Comparison of ENCODE assay signal across 32 cellular contexts in genomic region chr17:74612046-74612445, GRCh38. TPM values are rescaled to one million over a fixed set of nuclear protein-coding genes. Genes with fewer than 3 reads are reported as not detected.
"Had no signal": no experiment of that assay in that cellular context is flagged by ENCODE, and none has a peak within 500 bp of the region (broad histone marks: within the 10 kb centered on the region; RNA-seq: fewer than 3 reads in every experiment).

No MANE protein-coding gene starts in this region.

- H3K9me3 ChIP-seq: adrenal gland, body of pancreas, esophagus muscularis mucosa, gastrocnemius medialis, heart left ventricle had no signal

- H3K36me3 ChIP-seq: adrenal gland, esophagus muscularis mucosa, gastrocnemius medialis, heart left ventricle had no signal

- H3K9me3 Mint-ChIP-seq: activated CD4-positive, alpha-beta memory T cell treated with anti-CD3 and anti-CD28 coated beads for 36 hours; activated CD4-positive, alpha-beta T cell treated with anti-CD3 and anti-CD28 coated beads, Interleukin-2, amount 10 ng/mL, durations not matched to agents 24 days and 14 days; activated naive CD4-positive, alpha-beta T cell treated with anti-CD3 and anti-CD28 coated beads, Interleukin-2, amount 10 ng/mL, durations not matched to agents 7 days and 5 days; activated naive CD4-positive, alpha-beta T cell treated with anti-CD3 and anti-CD28 coated beads, Interleukin-2, amount 50 U/mL, for 72 hours; activated naive CD8-positive, alpha-beta T cell treated with anti-CD3 and anti-CD28 coated beads, Interleukin-2, amount 50 U/mL, for 24 hours; activated T-helper 1 cell treated with anti-CD3 and anti-CD28 coated beads, Interleukin-12 subunit alpha, Interleukin-12 subunit beta, Interleukin-2, Interleukin-4 antibody, amounts not matched to agents 30 ng/mL and 10 ng/mL and 1 ng/mL, durations not matched to agents 14 hours and 24 hours and 36 hours; activated T-helper 2 cell treated with anti-CD3 and anti-CD28 coated beads, Interferon-gamma antibody, Interleukin-2, Interleukin-4, amounts not matched to agents 10 μg/mL and 5 μg/mL and 100 μg/mL, durations not matched to agents 14 hours and 24 hours and 36 hours; effector memory CD8-positive, alpha-beta T cell had no signal

- H3K27me3 ChIP-seq: adrenal gland, body of pancreas had no signal

- ATAC-seq: body of pancreas, foreskin keratinocyte, gastrocnemius medialis had no signal

- H3K4me3 Mint-ChIP-seq: activated CD4-positive, alpha-beta memory T cell treated with anti-CD3 and anti-CD28 coated beads for 36 hours; activated CD4-positive, alpha-beta T cell treated with anti-CD3 and anti-CD28 coated beads for 36 hours; activated CD4-positive, alpha-beta T cell treated with anti-CD3 and anti-CD28 coated beads, Interleukin-2, amount 10 ng/mL, durations not matched to agents 24 days and 14 days; activated CD8-positive, alpha-beta memory T cell treated with anti-CD3 and anti-CD28 coated beads, Interleukin-2, amount 10 ng/mL, durations not matched to agents 7 days and 5 days; activated CD8-positive, alpha-beta T cell treated with anti-CD3 and anti-CD28 coated beads, Interleukin-2, amount 10 ng/mL, durations not matched to agents 7 days and 5 days; activated naive CD4-positive, alpha-beta T cell treated with anti-CD3 and anti-CD28 coated beads, Interleukin-2, amount 10 ng/mL, durations not matched to agents 7 days and 5 days; activated naive CD8-positive, alpha-beta T cell treated with anti-CD3 and anti-CD28 coated beads, Interleukin-2, amount 50 U/mL, for 24 hours; activated T-helper 1 cell treated with anti-CD3 and anti-CD28 coated beads, Interleukin-12 subunit alpha, Interleukin-12 subunit beta, Interleukin-2, Interleukin-4 antibody, amounts not matched to agents 30 ng/mL and 10 ng/mL and 1 ng/mL, durations not matched to agents 14 hours and 24 hours and 36 hours had no signal

- H3K4me1 Mint-ChIP-seq: activated CD4-positive, alpha-beta T cell treated with anti-CD3 and anti-CD28 coated beads for 36 hours had no signal

- H3K36me3 Mint-ChIP-seq: activated CD4-positive, alpha-beta memory T cell treated with anti-CD3 and anti-CD28 coated beads for 36 hours; activated CD8-positive, alpha-beta memory T cell treated with anti-CD3 and anti-CD28 coated beads, Interleukin-2, amount 10 ng/mL, durations not matched to agents 7 days and 5 days; activated naive CD4-positive, alpha-beta T cell treated with anti-CD3 and anti-CD28 coated beads, Interleukin-2, amount 10 ng/mL, durations not matched to agents 7 days and 5 days; activated naive CD4-positive, alpha-beta T cell treated with anti-CD3 and anti-CD28 coated beads, Interleukin-2, amount 50 U/mL, for 72 hours had no signal

- H3K27ac ChIP-seq: adrenal gland, body of pancreas, esophagus muscularis mucosa, foreskin keratinocyte, gastrocnemius medialis, heart left ventricle had no signal

- H3K4me1 ChIP-seq: adrenal gland, body of pancreas, esophagus muscularis mucosa, foreskin keratinocyte, gastrocnemius medialis had no signal

- DNase-seq: activated CD4-positive, CD25-positive, alpha-beta regulatory T cell; activated CD4-positive, CD25-positive, alpha-beta regulatory T cell treated with anti-CD3 and anti-CD28 coated beads, Interleukin-2, amount 50 U/mL, for 72 hours; activated CD8-positive, alpha-beta memory T cell treated with anti-CD3 and anti-CD28 coated beads, Interleukin-2, amount 50 U/mL, for 4 hours; activated effector memory CD4-positive, alpha-beta T cell treated with anti-CD3 and anti-CD28 coated beads, Interleukin-2, amount 50 U/mL, for 16 hours; activated naive CD4-positive, alpha-beta T cell; activated T-cell treated with anti-CD3 and anti-CD28 coated beads, Interleukin-2, amount 50 U/mL, for 1 hour; body of pancreas; cortex of kidney; effector CD4-positive, alpha-beta T cell; effector memory CD8-positive, alpha-beta T cell; erythroblast; foreskin keratinocyte; gastrocnemius medialis; glutamatergic neuron; heart left ventricle had no signal

- H3K27ac Mint-ChIP-seq: activated CD4-positive, alpha-beta memory T cell treated with anti-CD3 and anti-CD28 coated beads for 36 hours; activated CD4-positive, alpha-beta T cell treated with anti-CD3 and anti-CD28 coated beads for 36 hours; activated CD4-positive, alpha-beta T cell treated with anti-CD3 and anti-CD28 coated beads, Interleukin-2, amount 10 ng/mL, durations not matched to agents 24 days and 14 days; activated CD8-positive, alpha-beta memory T cell treated with anti-CD3 and anti-CD28 coated beads, Interleukin-2, amount 10 ng/mL, durations not matched to agents 7 days and 5 days; activated CD8-positive, alpha-beta T cell treated with anti-CD3 and anti-CD28 coated beads, Interleukin-2, amount 10 ng/mL, durations not matched to agents 7 days and 5 days; activated naive CD4-positive, alpha-beta T cell treated with anti-CD3 and anti-CD28 coated beads, Interleukin-2, amount 10 ng/mL, durations not matched to agents 7 days and 5 days; activated naive CD4-positive, alpha-beta T cell treated with anti-CD3 and anti-CD28 coated beads, Interleukin-2, amount 50 U/mL, for 72 hours; activated naive CD8-positive, alpha-beta T cell treated with anti-CD3 and anti-CD28 coated beads, Interleukin-2, amount 50 U/mL, for 24 hours; activated T-helper 1 cell treated with anti-CD3 and anti-CD28 coated beads, Interleukin-12 subunit alpha, Interleukin-12 subunit beta, Interleukin-2, Interleukin-4 antibody, amounts not matched to agents 30 ng/mL and 10 ng/mL and 1 ng/mL, durations not matched to agents 14 hours and 24 hours and 36 hours; activated T-helper 2 cell treated with anti-CD3 and anti-CD28 coated beads, Interferon-gamma antibody, Interleukin-2, Interleukin-4, amounts not matched to agents 10 μg/mL and 5 μg/mL and 100 μg/mL, durations not matched to agents 14 hours and 24 hours and 36 hours; effector memory CD8-positive, alpha-beta T cell had no signal

- H3K4me3 ChIP-seq: adrenal gland, body of pancreas, esophagus muscularis mucosa, gastrocnemius medialis, heart left ventricle had no signal

RNA-seq across cellular contexts. Expression of gene CD300E, which starts 11.5 kb away (rescaled TPM):
- total RNA-seq: activated CD4-positive, alpha-beta memory T cell treated with anti-CD3 and anti-CD28 coated beads for 36 hours; activated CD4-positive, alpha-beta T cell treated with anti-CD3 and anti-CD28 coated beads for 36 hours; activated CD4-positive, alpha-beta T cell treated with anti-CD3 and anti-CD28 coated beads, Interleukin-2, amount 10 ng/mL, durations not matched to agents 24 days and 14 days; activated CD8-positive, alpha-beta memory T cell treated with anti-CD3 and anti-CD28 coated beads for 36 hours; activated CD8-positive, alpha-beta memory T cell treated with anti-CD3 and anti-CD28 coated beads, Interleukin-2, amount 10 ng/mL, durations not matched to agents 7 days and 5 days; activated CD8-positive, alpha-beta T cell treated with anti-CD3 and anti-CD28 coated beads, Interleukin-2, amount 10 ng/mL, durations not matched to agents 7 days and 5 days; activated naive CD4-positive, alpha-beta T cell treated with anti-CD3 and anti-CD28 coated beads, Interleukin-2, amount 50 U/mL, for 72 hours; activated T-helper 1 cell treated with anti-CD3 and anti-CD28 coated beads, Interleukin-12 subunit alpha, Interleukin-12 subunit beta, Interleukin-2, Interleukin-4 antibody, amounts not matched to agents 30 ng/mL and 10 ng/mL and 1 ng/mL, durations not matched to agents 14 hours and 24 hours and 36 hours; activated T-helper 2 cell treated with anti-CD3 and anti-CD28 coated beads, Interferon-gamma antibody, Interleukin-2, Interleukin-4, amounts not matched to agents 10 μg/mL and 5 μg/mL and 100 μg/mL, durations not matched to agents 14 hours and 24 hours and 36 hours; body of pancreas; chondrocyte; dermis blood vessel endothelial cell; foreskin keratinocyte; T-helper 1 cell treated with Interleukin-12 subunit alpha and Interleukin-12 subunit beta and Interleukin-4 antibody, amounts not matched to agents 30 ng/mL and 1 ng/mL, for 36 hours had no signal
- polyA plus RNA-seq: foreskin keratinocyte had no signal

RNA-seq across cellular contexts. Expression of gene CD300LD, which starts 20.0 kb away (rescaled TPM):
- total RNA-seq: activated CD4-positive, alpha-beta memory T cell treated with anti-CD3 and anti-CD28 coated beads for 36 hours; activated CD4-positive, alpha-beta T cell treated with anti-CD3 and anti-CD28 coated beads, Interleukin-2, amount 10 ng/mL, durations not matched to agents 24 days and 14 days; activated CD8-positive, alpha-beta memory T cell treated with anti-CD3 and anti-CD28 coated beads for 36 hours; activated CD8-positive, alpha-beta memory T cell treated with anti-CD3 and anti-CD28 coated beads, Interleukin-2, amount 10 ng/mL, durations not matched to agents 7 days and 5 days; activated CD8-positive, alpha-beta T cell treated with anti-CD3 and anti-CD28 coated beads, Interleukin-2, amount 10 ng/mL, durations not matched to agents 7 days and 5 days; activated naive CD4-positive, alpha-beta T cell treated with anti-CD3 and anti-CD28 coated beads, Interleukin-2, amount 50 U/mL, for 72 hours; activated T-helper 1 cell treated with anti-CD3 and anti-CD28 coated beads, Interleukin-12 subunit alpha, Interleukin-12 subunit beta, Interleukin-2, Interleukin-4 antibody, amounts not matched to agents 30 ng/mL and 10 ng/mL and 1 ng/mL, durations not matched to agents 14 hours and 24 hours and 36 hours; activated T-helper 2 cell treated with anti-CD3 and anti-CD28 coated beads, Interferon-gamma antibody, Interleukin-2, Interleukin-4, amounts not matched to agents 10 μg/mL and 5 μg/mL and 100 μg/mL, durations not matched to agents 14 hours and 24 hours and 36 hours; adrenal gland; aorta; body of pancreas; chondrocyte; dermis blood vessel endothelial cell; esophagus muscularis mucosa; foreskin keratinocyte; gastrocnemius medialis; heart left ventricle; T-helper 1 cell treated with Interleukin-12 subunit alpha and Interleukin-12 subunit beta and Interleukin-4 antibody, amounts not matched to agents 30 ng/mL and 1 ng/mL, for 36 hours had no signal
- polyA plus RNA-seq: adrenal gland, foreskin keratinocyte, heart left ventricle had no signal

RNA-seq across cellular contexts. Expression of gene CD300H, which starts 44.7 kb away (rescaled TPM):
- total RNA-seq: activated CD4-positive, alpha-beta memory T cell treated with anti-CD3 and anti-CD28 coated beads for 36 hours; activated CD4-positive, alpha-beta T cell treated with anti-CD3 and anti-CD28 coated beads for 36 hours; activated CD4-positive, alpha-beta T cell treated with anti-CD3 and anti-CD28 coated beads, Interleukin-2, amount 10 ng/mL, durations not matched to agents 24 days and 14 days; activated CD8-positive, alpha-beta memory T cell treated with anti-CD3 and anti-CD28 coated beads for 36 hours; activated CD8-positive, alpha-beta memory T cell treated with anti-CD3 and anti-CD28 coated beads, Interleukin-2, amount 10 ng/mL, durations not matched to agents 7 days and 5 days; activated CD8-positive, alpha-beta T cell treated with anti-CD3 and anti-CD28 coated beads, Interleukin-2, amount 10 ng/mL, durations not matched to agents 7 days and 5 days; activated naive CD4-positive, alpha-beta T cell treated with anti-CD3 and anti-CD28 coated beads, Interleukin-2, amount 50 U/mL, for 72 hours; activated T-helper 1 cell treated with anti-CD3 and anti-CD28 coated beads, Interleukin-12 subunit alpha, Interleukin-12 subunit beta, Interleukin-2, Interleukin-4 antibody, amounts not matched to agents 30 ng/mL and 10 ng/mL and 1 ng/mL, durations not matched to agents 14 hours and 24 hours and 36 hours; activated T-helper 2 cell treated with anti-CD3 and anti-CD28 coated beads, Interferon-gamma antibody, Interleukin-2, Interleukin-4, amounts not matched to agents 10 μg/mL and 5 μg/mL and 100 μg/mL, durations not matched to agents 14 hours and 24 hours and 36 hours; adrenal gland; aorta; body of pancreas; chondrocyte; dermis blood vessel endothelial cell; esophagus muscularis mucosa; foreskin keratinocyte; gastrocnemius medialis; T-helper 1 cell treated with Interleukin-12 subunit alpha and Interleukin-12 subunit beta and Interleukin-4 antibody, amounts not matched to agents 30 ng/mL and 1 ng/mL, for 36 hours had no signal
- polyA plus RNA-seq: adrenal gland, aorta, foreskin keratinocyte had no signal
